In genomic region chr18:12879840-12880531, GRCh38 we compare ENCODE assay signal across 11 cellular contexts. TPM values are rescaled to one million over a fixed set of nuclear protein-coding genes. Genes with fewer than 3 reads are reported as not detected.
DNase-seq lines count a peak whose midpoint lies in the region; ATAC-seq and TF ChIP-seq lines count a peak whose summit lies in the region.
"Had no signal": no experiment of that assay in that cellular context is flagged by ENCODE, and none has a peak within 500 bp of the region (broad histone marks: within the 10 kb centered on the region; RNA-seq: fewer than 3 reads in every experiment).

No MANE protein-coding gene starts in this region.

- no peak overlapping the region for H2AFZ ChIP-seq in PC-9

- POLR2A ChIA-PET in PC-9 (lab: Charles Lee; ENCODE audit: unreplicated experiment): no interaction called here

- peaks cover 9% of the 10 kb centered on the region; the same call in 1 of the 2 replicates for H3K36me3 ChIP-seq in PC-9 (ENCODE audit: low read depth)
- H3K36me3 ChIP-seq in iPS-18a (ENCODE audit: control insufficient read depth, low read depth, low read length): no peaks in the 10 kb centered on the region
- H3K36me3 ChIP-seq in upper lobe of left lung: no peaks in the 10 kb centered on the region
- H3K36me3 ChIP-seq in esophagus squamous epithelium: peaks cover 0 to 9% (median 0%) of the 10 kb centered on the region in 3 donors

- no peak overlapping the region for H3K27ac ChIP-seq in PC-9
- no peak overlapping the region for H3K27ac ChIP-seq in iPS-18a (ENCODE audit: low read length)
- peak overlapping the region; percentile 64 to 81 (median 72) for H3K27ac ChIP-seq in upper lobe of left lung
- peak overlapping the region in 2 of 4 donors; percentile 40 to 78 for H3K27ac ChIP-seq in esophagus squamous epithelium

- peak in 1 of 2 donors; percentile 9 for ATAC-seq in upper lobe of left lung (ENCODE audit: low FRiP score in 2 of 2)
- ATAC-seq in HG02610 (IDR thresholded peaks at IDR 0.05; ENCODE audit: unreplicated experiment): no peak

- TF ChIP-seq EP300 in upper lobe of left lung (IDR thresholded peaks at IDR 0.05): peak in 2 of 4 donors; percentile 38 to 79

- no peaks in the 10 kb centered on the region for H3K27me3 Mint-ChIP-seq in activated naive CD4-positive, alpha-beta T cell treated with anti-CD3 and anti-CD28 coated beads, Interleukin-2, amount 50 U/mL, for 24 hours

- H3K79me2 ChIP-seq in PC-9 (ENCODE audit: low read depth): peaks cover 93% of the 10 kb centered on the region

- 0 out of 2 replicates have a peak, but pooled peaks cover 4% of the 10 kb centered on the region for H3K9me3 ChIP-seq in PC-9 (ENCODE audit: insufficient read depth, low read depth)
- H3K9me3 ChIP-seq in iPS-18a (ENCODE audit: control insufficient read depth, low read depth, low read length): no peaks in the 10 kb centered on the region
- no peaks in the 10 kb centered on the region for H3K9me3 ChIP-seq in upper lobe of left lung
- H3K9me3 ChIP-seq in esophagus squamous epithelium: no peaks in the 10 kb centered on the region

- DNase-seq in activated naive CD4-positive, alpha-beta T cell treated with Interleukin-2 at 50 U/mL for 16 hours: no peak
- DNase-seq in PC-9 (no peak), upper lobe of left lung (peak in 1 of 2 donors; percentile 65), esophagus squamous epithelium (lab: John Stamatoyannopoulos, UW) (no peak), NCI-H2196 (lab: John Stamatoyannopoulos, UW; ENCODE audit: unreplicated experiment) (no peak)
- DNase-seq: amniotic stem cell, NCI-H1436, nucleus accumbens had no signal

- H4K20me1 ChIP-seq in PC-9 (ENCODE audit: insufficient read depth): peaks cover 42% of the 10 kb centered on the region

- no peaks in the 10 kb centered on the region for H3K27me3 ChIP-seq in PC-9 (ENCODE audit: insufficient read depth, low read depth)
- H3K27me3 ChIP-seq in iPS-18a (ENCODE audit: control insufficient read depth, insufficient read depth, low read length): peaks cover 3% of the 10 kb centered on the region
- H3K27me3 ChIP-seq in upper lobe of left lung: no peaks in the 10 kb centered on the region
- H3K27me3 ChIP-seq in esophagus squamous epithelium: no peaks in the 10 kb centered on the region

- TF ChIP-seq CTCF in PC-9 (conservative IDR thresholded peaks at IDR 0.05) (no peak), upper lobe of left lung (IDR thresholded peaks at IDR 0.05) (no peak), esophagus squamous epithelium (IDR thresholded peaks at IDR 0.05) (no peak)

- H3K4me3 ChIP-seq in PC-9 (no peak overlapping the region), iPS-18a (ENCODE audit: low read length) (peak overlapping the region; percentile 17), upper lobe of left lung (no peak overlapping the region), esophagus squamous epithelium (no peak overlapping the region)

- no peaks in the 10 kb centered on the region for H3K9me3 Mint-ChIP-seq in activated naive CD4-positive, alpha-beta T cell treated with anti-CD3 and anti-CD28 coated beads, Interleukin-2, amount 50 U/mL, for 24 hours

- H3K4me1 ChIP-seq in PC-9 (replicated peaks; ENCODE audit: insufficient read depth): peaks cover 26% of the 10 kb centered on the region
- H3K4me1 ChIP-seq in iPS-18a (ENCODE audit: control insufficient read depth, low read depth, low read length): peaks cover 46% of the 10 kb centered on the region
- peaks cover 38 to 69% (median 53%) of the 10 kb centered on the region in 4 donors for H3K4me1 ChIP-seq in upper lobe of left lung
- H3K4me1 ChIP-seq in esophagus squamous epithelium: peaks cover 12 to 65% (median 12%) of the 10 kb centered on the region in 3 donors

- peak overlapping the region; percentile 59 for H3K4me3 Mint-ChIP-seq in activated naive CD4-positive, alpha-beta T cell treated with anti-CD3 and anti-CD28 coated beads, Interleukin-2, amount 50 U/mL, for 24 hours

- no peak overlapping the region for H3K9ac ChIP-seq in iPS-18a (ENCODE audit: low read length)

- no TSS peak for BruUV-seq in PC-9 (replicated peaks; lab: Mats Ljungman, UMichigan)

- CTCF ChIA-PET in PC-9 (lab: Charles Lee): no interaction called here

- intact Hi-C loops in PC-9 (cut with micrococcal nuclease; ENCODE audit: unreplicated experiment) (loop anchor here (5.0 kb wide), 1 partner anchor 67 kb away; the partner anchor contains the start of gene SEH1L), esophagus squamous epithelium (cut with DNase I) (no loop called here)

- 28 to 46% methylated on average over 7 of the region's 7 CpGs for WGBS in upper lobe of left lung, 2 donors
- WGBS in esophagus squamous epithelium, 2 donors: 44 to 51% methylated on average over 7 of the region's 7 CpGs

- TF ChIP-seq POLR2A in upper lobe of left lung (IDR thresholded peaks at IDR 0.05): peak in 1 of 4 donors; percentile 45
- TF ChIP-seq POLR2A in esophagus squamous epithelium (IDR thresholded peaks at IDR 0.05): no peak

- H3K9me2 ChIP-seq in PC-9 (ENCODE audit: insufficient read depth): no peaks in the 10 kb centered on the region

- peaks cover 75% of the 10 kb centered on the region for H3K4me1 Mint-ChIP-seq in activated naive CD4-positive, alpha-beta T cell treated with anti-CD3 and anti-CD28 coated beads, Interleukin-2, amount 50 U/mL, for 24 hours

- H3K4me2 ChIP-seq in PC-9: peak overlapping the region; percentile 90; the same call in 1 of the 2 replicates

- H3F3A ChIP-seq in PC-9 (ENCODE audit: insufficient read depth, low read depth): 0 out of 2 replicates have a peak, but pooled peaks cover 6% of the 10 kb centered on the region

- H3K27ac Mint-ChIP-seq in activated naive CD4-positive, alpha-beta T cell treated with anti-CD3 and anti-CD28 coated beads, Interleukin-2, amount 50 U/mL, for 24 hours: peak overlapping the region; percentile 1

- H3K36me3 Mint-ChIP-seq in activated naive CD4-positive, alpha-beta T cell treated with anti-CD3 and anti-CD28 coated beads, Interleukin-2, amount 50 U/mL, for 24 hours: peaks cover 2% of the 10 kb centered on the region

RNA-seq across cellular contexts. Expression of gene PTPN2, which starts 4.1 kb away (rescaled TPM):
- total RNA-seq in PC-9 (2021) (77.2 and 78.1 TPM in 2 replicates), upper lobe of left lung (100 to 1,000 TPM in 1 of 6 donors, 10 to 100 TPM in 5; 31.9 to 119 (median 54.0) TPM), esophagus squamous epithelium (10 to 100 TPM; 31.8 to 37.9 (median 33.4) TPM)

Comparison
In these comparisons a context has a peak if more than half of its experiments do, and no peak if none do; other contexts are left out.
1. H3K27ac ChIP-seq: peak in upper lobe of left lung (4 of 4); none in PC-9 (single experiment) and iPS-18a (single experiment).